In genomic region chr14:96100171-96101064, GRCh38 we compare ENCODE assay signal across 8 cellular contexts.
A peak's percentile ranks its signal among the peaks of the same experiment; 100 is the strongest.
DNase-seq lines count a peak whose midpoint lies in the region; ATAC-seq and TF ChIP-seq lines count a peak whose summit lies in the region.

No MANE protein-coding gene starts in this region.

- no peaks in the 10 kb centered on the region for H3K27me3 ChIP-seq in right lobe of liver

- peak; percentile 66 for ATAC-seq in activated CD4-positive, alpha-beta T cell treated with anti-CD3 and anti-CD28 coated beads for 36 hours
- peak; percentile 25 to 43 (median 34) for ATAC-seq in right lobe of liver
- ATAC-seq in HG03095 (IDR thresholded peaks at IDR 0.05; ENCODE audit: unreplicated experiment): no peak

- intact Hi-C loops in activated CD4-positive, alpha-beta T cell treated with anti-CD3 and anti-CD28 coated beads for 36 hours (cut with DNase I, micrococcal nuclease): loop anchor here (1.0 to 5.0 kb wide), 3 partner anchors 103 to 324 kb away; no protein-coding TSS in a partner anchor
- intact Hi-C loops in right lobe of liver (cut with DNase I): loop anchor here (5.0 to 10.0 kb wide), 3 partner anchors 94 to 172 kb away; no protein-coding TSS in a partner anchor

- H3K36me3 Mint-ChIP-seq in activated CD4-positive, alpha-beta T cell treated with anti-CD3 and anti-CD28 coated beads for 36 hours (ENCODE audit: low read depth): no peaks in the 10 kb centered on the region
- no peaks in the 10 kb centered on the region for H3K36me3 Mint-ChIP-seq in chondrocyte (ENCODE audit: low read depth)

- no peaks in the 10 kb centered on the region for H3K27me3 Mint-ChIP-seq in activated CD4-positive, alpha-beta T cell treated with anti-CD3 and anti-CD28 coated beads for 36 hours
- peaks cover 4% of the 10 kb centered on the region for H3K27me3 Mint-ChIP-seq in chondrocyte (ENCODE audit: low read depth)

- no peak for TF ChIP-seq POLR2A in right lobe of liver (IDR thresholded peaks at IDR 0.05)

- 15% methylated on average over 9 of the region's 22 CpGs for WGBS in right lobe of liver (ENCODE audit: insufficient coverage, low coverage, low lambda C conversion rate, missing lambda C conversion rate)

- TF ChIP-seq CTCF in chondrocyte (IDR thresholded peaks at IDR 0.05) (peak; percentile 97), right lobe of liver (IDR thresholded peaks at IDR 0.05) (peak; percentile 84 to 93 (median 85))

- no peak overlapping the region for H3K27ac Mint-ChIP-seq in activated CD4-positive, alpha-beta T cell treated with anti-CD3 and anti-CD28 coated beads for 36 hours
- no peak overlapping the region for H3K27ac Mint-ChIP-seq in chondrocyte (ENCODE audit: unreplicated experiment)

- CTCF ChIA-PET in activated CD4-positive, alpha-beta T cell treated with anti-CD3 and anti-CD28 coated beads for 36 hours (lab: Charles Lee): interaction anchor here (0.6 to 7.7 kb wide), 11 partner anchors 11 to 1624 kb away, joined by 3 to 94 read pairs (median 4); no protein-coding TSS in a partner anchor

- DNase-seq in AML-193 (lab: John Stamatoyannopoulos, UW): peak; percentile 41 to 46
- DNase-seq in H4 (ENCODE audit: low spot score): peak; percentile 76
- peak; percentile 53 for DNase-seq in NCI-H446 treated with DMSO at 0.1 percent for 48 hours (lab: John Stamatoyannopoulos, UW)
- peak; percentile 84 for DNase-seq in activated CD4-positive, alpha-beta T cell treated with anti-CD3 and anti-CD28 coated beads for 36 hours
- no peak for DNase-seq in chondrocyte (ENCODE audit: low spot score)
- DNase-seq in right lobe of liver: peak; percentile 80 to 85 (median 81)
- peak; percentile 13 for DNase-seq in stimulated activated CD8-positive, alpha-beta memory T cell treated with anti-CD3 and anti-CD28 coated beads, Interleukin-15, amount 100 ng/mL, for 24 hours (ENCODE audit: low read depth)

- no peaks in the 10 kb centered on the region for H3K9me3 Mint-ChIP-seq in activated CD4-positive, alpha-beta T cell treated with anti-CD3 and anti-CD28 coated beads for 36 hours (ENCODE audit: low read depth)
- H3K9me3 Mint-ChIP-seq in chondrocyte (ENCODE audit: low read depth): no peaks in the 10 kb centered on the region

- no peaks in the 10 kb centered on the region for H3K9me3 ChIP-seq in right lobe of liver

- no peak overlapping the region for H3K4me3 ChIP-seq in right lobe of liver

- peak overlapping the region in 1 of 3 donors; percentile 18 for H3K27ac ChIP-seq in right lobe of liver

- POLR2A ChIA-PET in activated CD4-positive, alpha-beta T cell treated with anti-CD3 and anti-CD28 coated beads for 36 hours (lab: Charles Lee): no interaction called here

- H3K4me1 Mint-ChIP-seq in activated CD4-positive, alpha-beta T cell treated with anti-CD3 and anti-CD28 coated beads for 36 hours: no peaks in the 10 kb centered on the region
- H3K4me1 Mint-ChIP-seq in chondrocyte (ENCODE audit: low read depth): peaks cover 32% of the 10 kb centered on the region

- H3K4me1 ChIP-seq in right lobe of liver: peaks cover 0 to 56% (median 22%) of the 10 kb centered on the region in 4 donors

- no peak overlapping the region for H3K4me3 Mint-ChIP-seq in activated CD4-positive, alpha-beta T cell treated with anti-CD3 and anti-CD28 coated beads for 36 hours
- no peak overlapping the region for H3K4me3 Mint-ChIP-seq in chondrocyte (ENCODE audit: unreplicated experiment)

- H3K36me3 ChIP-seq in right lobe of liver: no peaks in the 10 kb centered on the region
